In genomic region chr11:34188181-34188580, GRCh38 we compare ENCODE assay signal across 18 cellular contexts.
"Had no signal": no experiment of that assay in that cellular context is flagged by ENCODE, and none has a peak within 500 bp of the region (broad histone marks: within the 10 kb centered on the region; RNA-seq: fewer than 3 reads in every experiment).

No MANE protein-coding gene starts in this region.

- H3K4me3 ChIP-seq: coronary artery, lung, neural progenitor cell, prostate gland, right atrium auricular region had no signal

- ATAC-seq: activated CD8-positive, alpha-beta memory T cell treated with anti-CD3 and anti-CD28 coated beads, Interleukin-2, amount 10 ng/mL, durations not matched to agents 7 days and 5 days; SK-N-SH treated with all-trans-retinoic acid at 6 μM for 48 hours; T-cell had no signal

- H3K4me1 ChIP-seq: prostate gland had no signal

- FAIRE-seq: endometrium had no signal

- H2AFZ ChIP-seq: neural progenitor cell had no signal

- H3K9ac ChIP-seq: neural progenitor cell had no signal

- DNase-seq: activated B cell treated with CpG ODN at 0.5 μM for 24 hours; activated CD4-positive, alpha-beta memory T cell treated with anti-CD3 and anti-CD28 coated beads, Interleukin-2, amount 10 ng/mL, durations not matched to agents 7 days and 5 days; activated CD4-positive, alpha-beta T cell treated with anti-CD3 and anti-CD28 coated beads for 48 hours; activated CD8-positive, alpha-beta memory T cell treated with anti-CD3 and anti-CD28 coated beads, Interleukin-2, amount 10 ng/mL, durations not matched to agents 7 days and 5 days; activated naive CD4-positive, alpha-beta T cell treated with Interleukin-2 at 50 U/mL for 16 hours; aorta; erythroblast; foreskin melanocyte; hypothalamus; immature natural killer cell; T-cell had no signal

- H3K4me2 ChIP-seq: neural progenitor cell had no signal

- H3K9me3 ChIP-seq: prostate gland, right atrium auricular region had no signal

- H3K27ac ChIP-seq: coronary artery, neural progenitor cell, prostate gland, right atrium auricular region had no signal

- H3K27me3 ChIP-seq: right atrium auricular region had no signal

- H3K36me3 ChIP-seq: neural progenitor cell, prostate gland, right atrium auricular region had no signal
